Comparison of ENCODE assay signal across 1 cellular context in the genomic region with DNA sequence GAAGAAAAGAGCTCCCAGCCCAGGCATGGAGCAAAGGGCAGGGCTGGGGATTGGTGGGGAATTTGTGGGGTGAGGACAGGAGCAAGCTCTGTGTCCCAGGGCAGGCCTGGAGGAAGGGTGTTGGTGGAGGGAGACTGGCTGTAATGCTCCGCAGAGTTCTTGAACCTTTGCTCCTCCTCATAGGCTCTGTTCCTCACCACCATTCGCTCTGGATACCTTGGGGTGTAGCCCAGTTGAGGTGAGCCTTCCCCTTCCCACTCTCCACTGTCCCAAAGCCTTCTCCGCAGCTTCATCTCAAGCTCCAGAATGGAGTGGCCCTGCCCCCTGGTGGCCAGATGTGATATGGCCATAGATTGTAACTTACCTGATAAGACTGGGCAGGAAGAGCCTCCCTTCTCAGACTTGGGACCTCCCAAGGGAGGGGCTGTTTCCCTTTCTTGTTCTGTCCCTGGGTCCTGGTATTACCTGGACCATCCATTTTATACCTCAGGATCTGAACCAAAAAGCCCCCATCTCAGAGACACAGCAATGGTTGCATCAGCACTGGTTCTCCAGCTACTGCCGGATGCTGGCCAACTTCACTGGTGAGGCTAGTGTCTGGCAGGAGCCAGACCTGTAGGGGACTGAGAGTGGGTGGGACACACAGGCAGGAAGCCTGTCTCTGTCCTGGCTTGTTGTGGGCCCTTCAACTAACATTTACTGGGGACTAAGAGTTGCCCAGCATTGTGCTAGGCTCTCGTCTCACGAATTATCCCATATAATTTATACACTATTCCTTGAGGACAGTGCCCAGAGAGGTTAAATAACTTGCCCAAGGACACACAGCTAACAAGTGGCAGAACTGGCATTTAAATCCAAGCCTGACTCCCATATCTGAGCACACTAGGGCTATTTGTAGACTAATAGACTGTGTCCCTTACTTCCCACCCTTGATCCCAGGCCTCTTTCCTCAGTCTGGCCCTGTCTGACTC.
TF ChIP-seq lines count a peak whose summit lies in the region.

No MANE protein-coding gene starts in this region.

TF ChIP-seq in H1, 55 proteins besides CTCF, POLR2A, EP300 and RAD21:
- TF ChIP-seq PHF8 (conservative IDR thresholded peaks at IDR 0.05; ENCODE audit: low read depth, low read length) (no peak), CTBP2 (IDR thresholded peaks at IDR 0.05; ENCODE audit: borderline replicate concordance, insufficient read depth, insufficient read length, low read length) (no peak), POU5F1 (IDR thresholded peaks at IDR 0.05; ENCODE audit: low read depth, low read length) (no peak), KDM5A (IDR thresholded peaks at IDR 0.05; ENCODE audit: low read length) (no peak), POLR2AphosphoS5 (IDR thresholded peaks at IDR 0.05; ENCODE audit: low read depth, low read length) (no peak), KDM1A (IDR thresholded peaks at IDR 0.05; ENCODE audit: borderline replicate concordance, low read length) (peak; percentile 78; the same call in 1 of the 2 replicates), TEAD4 (IDR thresholded peaks at IDR 0.05; ENCODE audit: low read depth, low read length) (no peak), TBP (IDR thresholded peaks at IDR 0.05; ENCODE audit: low read depth, low read length) (no peak), SIX5 (IDR thresholded peaks at IDR 0.05; ENCODE audit: low read depth, low read length) (no peak), SIRT6 (IDR thresholded peaks at IDR 0.05; ENCODE audit: low read length) (no peak), BRCA1 (IDR thresholded peaks at IDR 0.05; ENCODE audit: low read depth, low read length) (no peak), BACH1 (IDR thresholded peaks at IDR 0.05; ENCODE audit: low read length) (no peak), SIN3A (conservative IDR thresholded peaks at IDR 0.05 in 1 of 2, IDR thresholded peaks at IDR 0.05 in 1 of 2; ENCODE audit: low read depth in 1 of 2, low read length in 2 of 2) (0 out of 4 replicates have a peak, but pooled peaks of 1 of the 2 experiments have one; percentile 44), TAF7 (optimal IDR thresholded peaks at IDR 0.05; ENCODE audit: borderline replicate concordance, low read depth, low read length) (no peak), CHD2 (IDR thresholded peaks at IDR 0.05; ENCODE audit: low read length) (no peak), TAF1 (IDR thresholded peaks at IDR 0.05; ENCODE audit: low read depth, low read length) (0 out of 2 replicates have a peak, but pooled peaks have one; percentile 25), RFX5 (IDR thresholded peaks at IDR 0.05; ENCODE audit: borderline replicate concordance, low read depth, low read length) (no peak), SP4 (IDR thresholded peaks at IDR 0.05; ENCODE audit: low read length) (0 out of 2 replicates have a peak, but pooled peaks have one; percentile 50), GTF2F1 (IDR thresholded peaks at IDR 0.05; ENCODE audit: borderline replicate concordance, low read depth, low read length) (no peak), CHD1 (IDR thresholded peaks at IDR 0.05; ENCODE audit: low read depth, low read length) (no peak), SUZ12 (IDR thresholded peaks at IDR 0.05; ENCODE audit: low read length) (no peak), CREB1 (IDR thresholded peaks at IDR 0.05) (0 out of 2 replicates have a peak, but pooled peaks have one; percentile 18)
- TF ChIP-seq, protein P1, sequence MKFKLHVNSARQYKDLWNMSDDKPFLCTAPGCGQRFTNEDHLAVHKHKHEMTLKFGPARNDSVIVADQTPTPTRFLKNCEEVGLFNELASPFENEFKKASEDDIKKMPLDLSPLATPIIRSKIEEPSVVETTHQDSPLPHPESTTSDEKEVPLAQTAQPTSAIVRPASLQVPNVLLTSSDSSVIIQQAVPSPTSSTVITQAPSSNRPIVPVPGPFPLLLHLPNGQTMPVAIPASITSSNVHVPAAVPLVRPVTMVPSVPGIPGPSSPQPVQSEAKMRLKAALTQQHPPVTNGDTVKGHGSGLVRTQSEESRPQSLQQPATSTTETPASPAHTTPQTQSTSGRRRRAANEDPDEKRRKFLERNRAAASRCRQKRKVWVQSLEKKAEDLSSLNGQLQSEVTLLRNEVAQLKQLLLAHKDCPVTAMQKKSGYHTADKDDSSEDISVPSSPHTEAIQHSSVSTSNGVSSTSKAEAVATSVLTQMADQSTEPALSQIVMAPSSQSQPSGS (IDR thresholded peaks at IDR 0.05; ENCODE audit: low read length) = no peak
